Comparison of ENCODE assay signal across 23 cellular contexts in genomic region chr20:9363673-9364072, GRCh38.
DNase-seq lines count a peak whose midpoint lies in the region; ATAC-seq, FAIRE-seq and TF ChIP-seq lines count a peak whose summit lies in the region.
"Had no signal": no experiment of that assay in that cellular context is flagged by ENCODE, and none has a peak within 500 bp of the region (broad histone marks: within the 10 kb centered on the region; RNA-seq: fewer than 3 reads in every experiment).

No MANE protein-coding gene starts in this region.

- no peak for TF ChIP-seq CTCF in MCF 10A (IDR thresholded peaks at IDR 0.05; ENCODE audit: unreplicated experiment)
- no peak for TF ChIP-seq CTCF in breast epithelium (IDR thresholded peaks at IDR 0.05)
- TF ChIP-seq CTCF in MM.1S (IDR thresholded peaks at IDR 0.05; ENCODE audit: low read length), result no peak
- TF ChIP-seq CTCF in K562 (IDR thresholded peaks at IDR 0.05 in 2 of 3, conservative IDR thresholded peaks at IDR 0.05 in 1 of 3; ENCODE audit: insufficient read depth in 2 of 3, low read depth in 1 of 3, low read length in 3 of 3), result no peak

- H3K9me1 ChIP-seq in K562 (ENCODE audit: control insufficient read depth, insufficient read depth, low read length), result no peaks in the 10 kb centered on the region

- H3K27me3 Mint-ChIP-seq in MCF 10A (ENCODE audit: insufficient read depth, unreplicated experiment), result no peaks in the 10 kb centered on the region
- H3K27me3 Mint-ChIP-seq: IgD-negative memory B cell; stimulated activated naive CD8-positive, alpha-beta T cell treated with anti-CD3 and anti-CD28 coated beads, Interleukin-15, amount 100 ng/mL, for 72 hours had no signal

- H3K4me2 ChIP-seq in MM.1S (ENCODE audit: low read depth, low read length), result no peak overlapping the region
- H3K4me2 ChIP-seq in K562 (ENCODE audit: insufficient read depth, low read length), result no peak overlapping the region

- DNase-seq in MCF 10A (ENCODE audit: unreplicated experiment) (peak; percentile 69), breast epithelium (ENCODE audit: low spot score in 2 of 2) (no peak), MM.1S (peak; percentile 47), K562 (ENCODE audit: extremely low read depth in 1 of 4, low spot score in 3 of 4) (peak in 1 of 4 experiments; percentile 6), HUDEP-2 (lab: John Stamatoyannopoulos, UW; ENCODE audit: unreplicated experiment in 76 of 76) (no peak)
- DNase-seq: activated naive CD4-positive, alpha-beta T cell treated with anti-CD3 and anti-CD28 coated beads, Interleukin-2, amount 50 U/mL, for 16 hours; amygdala; cortex of kidney; HFFc6; kidney; lower lobe of right lung; NCI-H187 treated with DMSO at 0.1 percent for 48 hours; right cardiac atrium; stimulated activated naive CD8-positive, alpha-beta T cell treated with anti-CD3 and anti-CD28 coated beads, Interleukin-15, amount 100 ng/mL, for 72 hours; T-helper 9 cell; thyroid gland had no signal

- no peak overlapping the region for H3K9ac ChIP-seq in MM.1S (ENCODE audit: low read length)
- H3K9ac ChIP-seq in K562 (ENCODE audit: insufficient read depth in 1 of 2, low read depth in 2 of 2, low read length in 2 of 2), result no peak overlapping the region

- WGBS in K562 (ENCODE audit: insufficient coverage, low coverage, missing lambda C conversion rate), result 0% methylated on average over 2 of the region's 2 CpGs

- CTCF ChIA-PET in MCF 10A (lab: Yijun Ruan, JAX), result interaction anchor here (0.9 to 5.6 kb wide), 5 partner anchors 29 to 604 kb away, joined by 3 to 37 read pairs (median 19); no protein-coding TSS in a partner anchor
- CTCF ChIA-PET in K562 (lab: Yijun Ruan, JAX; ENCODE audit: low intra/inter-chr PET ratio), result no interaction called here

- H3K9me3 ChIP-seq in breast epithelium (no peaks in the 10 kb centered on the region), MM.1S (replicated peaks; ENCODE audit: insufficient read depth, low read length) (no peaks in the 10 kb centered on the region), K562 (replicated peaks; ENCODE audit: control insufficient read depth, insufficient read depth, low read depth, low read length) (no peaks in the 10 kb centered on the region)
- H3K9me3 ChIP-seq: lower lobe of right lung, thyroid gland had no signal

- no peaks in the 10 kb centered on the region for H3K36me3 ChIP-seq in breast epithelium
- H3K36me3 ChIP-seq in MM.1S (replicated peaks; ENCODE audit: insufficient read depth, low read length), result no peaks in the 10 kb centered on the region
- no peaks in the 10 kb centered on the region for H3K36me3 ChIP-seq in K562 (ENCODE audit: control insufficient read depth, insufficient read depth, low read length)
- H3K36me3 ChIP-seq: thyroid gland had no signal

- POLR2A ChIA-PET in MCF 10A (lab: Yijun Ruan, JAX), result interaction anchor here (0.7 kb wide), 1 partner anchor 57 kb away, joined by 3 read pairs; no protein-coding TSS in a partner anchor
- POLR2A ChIA-PET in K562 (lab: Yijun Ruan, JAX), result no interaction called here

- no peaks in the 10 kb centered on the region for H3F3A ChIP-seq in MM.1S (ENCODE audit: insufficient read depth, low read length)

- no peak overlapping the region for H2AFZ ChIP-seq in MM.1S (ENCODE audit: low read length)
- H2AFZ ChIP-seq in K562 (ENCODE audit: low read depth, low read length), result no peak overlapping the region

- TF ChIP-seq EP300 in K562 (IDR thresholded peaks at IDR 0.05; ENCODE audit: low read length), result no peak

- H3K4me3 ChIP-seq in breast epithelium, result no peak overlapping the region
- H3K4me3 ChIP-seq in MM.1S (ENCODE audit: low read length), result no peak overlapping the region
- no peak overlapping the region for H3K4me3 ChIP-seq in K562
- H3K4me3 ChIP-seq: lower lobe of right lung, thyroid gland had no signal

- no peak for FAIRE-seq in K562 (lab: Jason Lieb, UNC)
- FAIRE-seq: D721Med, kidney had no signal

- H3K9me3 Mint-ChIP-seq in MCF 10A (ENCODE audit: unreplicated experiment), result no peaks in the 10 kb centered on the region
- H3K9me3 Mint-ChIP-seq: HFFc6; neural crest cell; stimulated activated naive CD8-positive, alpha-beta T cell treated with anti-CD3 and anti-CD28 coated beads, Interleukin-15, amount 100 ng/mL, for 72 hours; WTC11 had no signal

- no peak overlapping the region for H3K27ac ChIP-seq in breast epithelium
- no peak overlapping the region for H3K27ac ChIP-seq in MM.1S (ENCODE audit: low read length)
- H3K27ac ChIP-seq in K562 (ENCODE audit: extremely low read depth, low read depth, low read length), result no peak overlapping the region
- H3K27ac ChIP-seq: lower lobe of right lung had no signal

- no peaks in the 10 kb centered on the region for H3K4me1 ChIP-seq in breast epithelium
- peaks cover 12% of the 10 kb centered on the region; the same call in 1 of the 2 replicates for H3K4me1 ChIP-seq in MM.1S (ENCODE audit: low read length)
- H3K4me1 ChIP-seq in K562 (replicated peaks in 1 of 2; ENCODE audit: control insufficient read depth in 2 of 2, insufficient read depth in 2 of 2, low read length in 2 of 2), result no peaks in the 10 kb centered on the region; a peak in 1 of 5 replicates

- no peaks in the 10 kb centered on the region for H3K4me1 Mint-ChIP-seq in MCF 10A (ENCODE audit: insufficient read depth, unreplicated experiment)
- H3K4me1 Mint-ChIP-seq: IgD-negative memory B cell; stimulated activated naive CD8-positive, alpha-beta T cell treated with anti-CD3 and anti-CD28 coated beads, Interleukin-15, amount 100 ng/mL, for 72 hours had no signal

- H3K27ac Mint-ChIP-seq in MCF 10A (ENCODE audit: low read depth, unreplicated experiment), result no peak overlapping the region
- H3K27ac Mint-ChIP-seq: HFFc6; IgD-negative memory B cell; stimulated activated naive CD8-positive, alpha-beta T cell treated with anti-CD3 and anti-CD28 coated beads, Interleukin-15, amount 100 ng/mL, for 72 hours; WTC11 had no signal

- no peaks in the 10 kb centered on the region for H3K27me3 ChIP-seq in breast epithelium
- H3K27me3 ChIP-seq in MM.1S (replicated peaks; ENCODE audit: insufficient read depth, low read length), result no peaks in the 10 kb centered on the region
- H3K27me3 ChIP-seq in K562 (ENCODE audit: control insufficient read depth in 2 of 2, insufficient read depth in 2 of 2, low read length in 2 of 2), result no peaks in the 10 kb centered on the region
- H3K27me3 ChIP-seq: thyroid gland had no signal

- intact Hi-C loops in MCF 10A (cut with micrococcal nuclease), result no loop called here
- intact Hi-C loops in breast epithelium (cut with DNase I; ENCODE audit: low total_unique reads), result no loop called here
- intact Hi-C loops in K562 (cut with micrococcal nuclease), result no loop called here

- H4K20me1 ChIP-seq in MM.1S (ENCODE audit: insufficient read depth, low read length) (no peaks in the 10 kb centered on the region), K562 (replicated peaks; ENCODE audit: control insufficient read depth, insufficient read depth, low read length) (no peaks in the 10 kb centered on the region)

- no peaks in the 10 kb centered on the region for H3K36me3 Mint-ChIP-seq in MCF 10A (ENCODE audit: insufficient read depth, unreplicated experiment)
- H3K36me3 Mint-ChIP-seq: IgD-negative memory B cell had no signal

- no peak for TF ChIP-seq RAD21 in K562 (CRISPR knock-in tag; conservative IDR thresholded peaks at IDR 0.05 in 1 of 2, IDR thresholded peaks at IDR 0.05 in 1 of 2)

- BruUV-seq in MCF 10A (replicated peaks; lab: Mats Ljungman, UMichigan) (no TSS peak), K562 (replicated peaks; lab: Mats Ljungman, UMichigan) (no TSS peak)

- no peak for ATAC-seq in K562
- ATAC-seq in GM18867 (IDR thresholded peaks at IDR 0.05; ENCODE audit: unreplicated experiment), result no peak
- ATAC-seq in HG03025 (IDR thresholded peaks at IDR 0.05; ENCODE audit: low FRiP score, unreplicated experiment), result no peak
- ATAC-seq: lower lobe of right lung; right cardiac atrium; Right ventricle myocardium inferior; stimulated activated naive CD8-positive, alpha-beta T cell treated with anti-CD3 and anti-CD28 coated beads, Interleukin-15, amount 100 ng/mL, for 72 hours; WTC11 had no signal

- TF ChIP-seq POLR2A in breast epithelium (IDR thresholded peaks at IDR 0.05) (no peak), K562 (conservative IDR thresholded peaks at IDR 0.05) (no peak)

- no peaks in the 10 kb centered on the region for H3K9me2 ChIP-seq in MM.1S (replicated peaks; ENCODE audit: insufficient read depth, low read length)

- no peak overlapping the region for H3K4me3 Mint-ChIP-seq in MCF 10A (ENCODE audit: unreplicated experiment)
- H3K4me3 Mint-ChIP-seq: HFFc6; IgD-negative memory B cell; neural crest cell; stimulated activated naive CD8-positive, alpha-beta T cell treated with anti-CD3 and anti-CD28 coated beads, Interleukin-15, amount 100 ng/mL, for 72 hours; WTC11 had no signal

- H3K79me2 ChIP-seq in MM.1S (ENCODE audit: low read length) (no peaks in the 10 kb centered on the region), K562 (ENCODE audit: control insufficient read depth, insufficient read depth, low read length) (no peaks in the 10 kb centered on the region)

- in situ Hi-C loops in K562 (cut with MboI), result loop anchor here (10.0 kb wide), 1 partner anchor 599 kb away; no protein-coding TSS in a partner anchor

TF ChIP-seq in K562, 482 proteins besides CTCF, POLR2A, EP300 and RAD21:
- TF ChIP-seq NFIX (CRISPR knock-in tag; IDR thresholded peaks at IDR 0.05; ENCODE audit: low read depth), result peak; percentile 78
- TF ChIP-seq, protein P1, sequence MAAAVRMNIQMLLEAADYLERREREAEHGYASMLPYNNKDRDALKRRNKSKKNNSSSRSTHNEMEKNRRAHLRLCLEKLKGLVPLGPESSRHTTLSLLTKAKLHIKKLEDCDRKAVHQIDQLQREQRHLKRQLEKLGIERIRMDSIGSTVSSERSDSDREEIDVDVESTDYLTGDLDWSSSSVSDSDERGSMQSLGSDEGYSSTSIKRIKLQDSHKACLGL (CRISPR knock-in tag; IDR thresholded peaks at IDR 0.05; ENCODE audit: borderline replicate concordance, poor library complexity, severe bottlenecking), result no peak
- peak; percentile 86 for TF ChIP-seq NFIC (IDR thresholded peaks at IDR 0.05)

Comparison
In these comparisons a context has a peak if more than half of its experiments do, and no peak if none do; other contexts are left out.
1. DNase-seq: peak in MCF 10A (single experiment) and MM.1S (single experiment); none in breast epithelium (0 of 2) and HUDEP-2 (0 of 76).